Comparison of ENCODE assay signal across 1 cellular context in genomic region chr6:17311595-17312311, GRCh38.
TF ChIP-seq lines count a peak whose summit lies in the region.

No MANE protein-coding gene starts in this region.

TF ChIP-seq in HepG2, 621 proteins besides CTCF, POLR2A, EP300 and RAD21 (continued from another document and continues in another):
- TF ChIP-seq AKNA (CRISPR knock-in tag; IDR thresholded peaks at IDR 0.05; ENCODE audit: borderline replicate concordance): no peak
- TF ChIP-seq NFYB (CRISPR knock-in tag; IDR thresholded peaks at IDR 0.05): peak; percentile 51; the same call in 1 of the 2 replicates
- TF ChIP-seq, protein P1, sequence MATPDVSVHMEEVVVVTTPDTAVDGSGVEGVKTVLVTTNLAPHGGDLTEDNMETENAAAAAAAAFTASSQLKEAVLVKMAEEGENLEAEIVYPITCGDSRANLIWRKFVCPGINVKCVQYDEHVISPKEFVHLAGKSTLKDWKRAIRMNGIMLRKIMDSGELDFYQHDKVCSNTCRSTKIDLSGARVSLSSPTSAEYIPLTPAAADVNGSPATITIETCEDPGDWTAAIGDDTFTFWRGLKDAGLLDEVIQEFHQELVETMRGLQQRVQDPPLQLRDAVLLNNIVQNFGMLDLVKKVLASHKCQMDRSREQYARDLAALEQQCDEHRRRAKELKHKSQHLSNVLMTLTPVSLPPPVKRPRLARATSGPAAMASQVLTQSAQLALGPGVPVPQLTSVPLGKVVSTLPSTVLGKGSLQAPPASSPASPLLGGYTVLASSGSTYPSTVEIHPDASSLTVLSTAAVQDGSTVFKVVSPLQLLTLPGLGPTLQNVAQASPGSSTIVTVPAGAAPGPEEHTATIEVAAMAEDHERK (CRISPR knock-in tag; IDR thresholded peaks at IDR 0.05; ENCODE audit: low read depth): no peak
- peak; percentile 94; the same call in 1 of the 2 replicates for TF ChIP-seq ZNF274 (CRISPR knock-in tag; IDR thresholded peaks at IDR 0.05)
- peak; percentile 71; the same call in 1 of the 2 replicates for TF ChIP-seq KLF11 (CRISPR knock-in tag; IDR thresholded peaks at IDR 0.05)
- peak; percentile 86; the same call in 1 of the 2 replicates for TF ChIP-seq LBX2 (CRISPR knock-in tag; IDR thresholded peaks at IDR 0.05; ENCODE audit: borderline replicate concordance)
- no peak for TF ChIP-seq DDIT3 (CRISPR knock-in tag; IDR thresholded peaks at IDR 0.05)
- peak; percentile 90; the same call in 1 of the 2 replicates for TF ChIP-seq ZNF780A (CRISPR knock-in tag; IDR thresholded peaks at IDR 0.05)
- peak; percentile 89 for TF ChIP-seq FOXC1 (CRISPR knock-in tag; IDR thresholded peaks at IDR 0.05; ENCODE audit: borderline replicate concordance)
- 0 out of 2 replicates have a peak, but pooled peaks have one; percentile 64 for TF ChIP-seq HNRNPUL1 (IDR thresholded peaks at IDR 0.05; ENCODE audit: low read depth, low read length)
- TF ChIP-seq TCF7 (IDR thresholded peaks at IDR 0.05; ENCODE audit: low read depth): peak; percentile 81
- TF ChIP-seq ZFX (CRISPR knock-in tag; IDR thresholded peaks at IDR 0.05; ENCODE audit: low read depth): peak; percentile 88
- peak; percentile 88 for TF ChIP-seq YEATS4 (CRISPR knock-in tag; IDR thresholded peaks at IDR 0.05; ENCODE audit: borderline replicate concordance)
- peak; percentile 70; the same call in 1 of the 2 replicates for TF ChIP-seq TAF1 (CRISPR knock-in tag; IDR thresholded peaks at IDR 0.05)
- TF ChIP-seq ZNF510 (CRISPR knock-in tag; IDR thresholded peaks at IDR 0.05; ENCODE audit: low read depth): 0 out of 2 replicates have a peak, but pooled peaks have one; percentile 87
- TF ChIP-seq, protein P2, sequence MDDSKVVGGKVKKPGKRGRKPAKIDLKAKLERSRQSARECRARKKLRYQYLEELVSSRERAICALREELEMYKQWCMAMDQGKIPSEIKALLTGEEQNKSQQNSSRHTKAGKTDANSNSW (CRISPR knock-in tag; IDR thresholded peaks at IDR 0.05; ENCODE audit: borderline replicate concordance): 0 out of 2 replicates have a peak, but pooled peaks have one; percentile 49
- TF ChIP-seq ZNF615 (CRISPR knock-in tag; IDR thresholded peaks at IDR 0.05; ENCODE audit: borderline replicate concordance): peak; percentile 69; the same call in 1 of the 2 replicates
- TF ChIP-seq NFE2 (CRISPR knock-in tag; IDR thresholded peaks at IDR 0.05): peak; percentile 98
- TF ChIP-seq NPAS2 (CRISPR knock-in tag; IDR thresholded peaks at IDR 0.05; ENCODE audit: borderline replicate concordance): no peak
- TF ChIP-seq ARNTL (CRISPR knock-in tag; IDR thresholded peaks at IDR 0.05): peak; percentile 93
- TF ChIP-seq, protein P3, sequence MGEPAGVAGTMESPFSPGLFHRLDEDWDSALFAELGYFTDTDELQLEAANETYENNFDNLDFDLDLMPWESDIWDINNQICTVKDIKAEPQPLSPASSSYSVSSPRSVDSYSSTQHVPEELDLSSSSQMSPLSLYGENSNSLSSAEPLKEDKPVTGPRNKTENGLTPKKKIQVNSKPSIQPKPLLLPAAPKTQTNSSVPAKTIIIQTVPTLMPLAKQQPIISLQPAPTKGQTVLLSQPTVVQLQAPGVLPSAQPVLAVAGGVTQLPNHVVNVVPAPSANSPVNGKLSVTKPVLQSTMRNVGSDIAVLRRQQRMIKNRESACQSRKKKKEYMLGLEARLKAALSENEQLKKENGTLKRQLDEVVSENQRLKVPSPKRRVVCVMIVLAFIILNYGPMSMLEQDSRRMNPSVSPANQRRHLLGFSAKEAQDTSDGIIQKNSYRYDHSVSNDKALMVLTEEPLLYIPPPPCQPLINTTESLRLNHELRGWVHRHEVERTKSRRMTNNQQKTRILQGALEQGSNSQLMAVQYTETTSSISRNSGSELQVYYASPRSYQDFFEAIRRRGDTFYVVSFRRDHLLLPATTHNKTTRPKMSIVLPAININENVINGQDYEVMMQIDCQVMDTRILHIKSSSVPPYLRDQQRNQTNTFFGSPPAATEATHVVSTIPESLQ (CRISPR knock-in tag; conservative IDR thresholded peaks at IDR 0.05): no peak
- TF ChIP-seq MTA1 (CRISPR knock-in tag; IDR thresholded peaks at IDR 0.05; ENCODE audit: borderline replicate concordance): peak; percentile 91
- TF ChIP-seq ZBTB49 (CRISPR knock-in tag; IDR thresholded peaks at IDR 0.05; ENCODE audit: borderline replicate concordance): no peak
- TF ChIP-seq SP4 (CRISPR knock-in tag; IDR thresholded peaks at IDR 0.05): no peak
- peak; percentile 83; the same call in 1 of the 2 replicates for TF ChIP-seq ARHGAP35 (CRISPR knock-in tag; IDR thresholded peaks at IDR 0.05; ENCODE audit: borderline replicate concordance)
- TF ChIP-seq ZNF253 (CRISPR knock-in tag; IDR thresholded peaks at IDR 0.05; ENCODE audit: borderline replicate concordance): peak; percentile 97; the same call in 1 of the 2 replicates
- peak; percentile 66; the same call in 1 of the 2 replicates for TF ChIP-seq THAP7 (CRISPR knock-in tag; IDR thresholded peaks at IDR 0.05)
- TF ChIP-seq ZFAT (CRISPR knock-in tag; conservative IDR thresholded peaks at IDR 0.05): no peak
- peak; percentile 60; the same call in 1 of the 2 replicates for TF ChIP-seq SAFB2 (CRISPR knock-in tag; IDR thresholded peaks at IDR 0.05; ENCODE audit: borderline replicate concordance, low read depth)
- peak; percentile 98 for TF ChIP-seq MED1 (CRISPR knock-in tag; IDR thresholded peaks at IDR 0.05)
- TF ChIP-seq MAF1 (CRISPR knock-in tag; IDR thresholded peaks at IDR 0.05; ENCODE audit: borderline replicate concordance): no peak
- 0 out of 2 replicates have a peak, but pooled peaks have one; percentile 48 for TF ChIP-seq BRF2 (CRISPR knock-in tag; IDR thresholded peaks at IDR 0.05)
- TF ChIP-seq ZNF468 (CRISPR knock-in tag; IDR thresholded peaks at IDR 0.05): no peak
- no peak for TF ChIP-seq ZNF616 (CRISPR knock-in tag; IDR thresholded peaks at IDR 0.05; ENCODE audit: low read depth)
- TF ChIP-seq NFKBIZ (CRISPR knock-in tag; IDR thresholded peaks at IDR 0.05): peak; percentile 99
- no peak for TF ChIP-seq ZSCAN5A (CRISPR knock-in tag; IDR thresholded peaks at IDR 0.05; ENCODE audit: borderline replicate concordance)
- TF ChIP-seq ZNF260 (CRISPR knock-in tag; IDR thresholded peaks at IDR 0.05; ENCODE audit: borderline replicate concordance, low read depth): no peak
- TF ChIP-seq, protein P4, sequence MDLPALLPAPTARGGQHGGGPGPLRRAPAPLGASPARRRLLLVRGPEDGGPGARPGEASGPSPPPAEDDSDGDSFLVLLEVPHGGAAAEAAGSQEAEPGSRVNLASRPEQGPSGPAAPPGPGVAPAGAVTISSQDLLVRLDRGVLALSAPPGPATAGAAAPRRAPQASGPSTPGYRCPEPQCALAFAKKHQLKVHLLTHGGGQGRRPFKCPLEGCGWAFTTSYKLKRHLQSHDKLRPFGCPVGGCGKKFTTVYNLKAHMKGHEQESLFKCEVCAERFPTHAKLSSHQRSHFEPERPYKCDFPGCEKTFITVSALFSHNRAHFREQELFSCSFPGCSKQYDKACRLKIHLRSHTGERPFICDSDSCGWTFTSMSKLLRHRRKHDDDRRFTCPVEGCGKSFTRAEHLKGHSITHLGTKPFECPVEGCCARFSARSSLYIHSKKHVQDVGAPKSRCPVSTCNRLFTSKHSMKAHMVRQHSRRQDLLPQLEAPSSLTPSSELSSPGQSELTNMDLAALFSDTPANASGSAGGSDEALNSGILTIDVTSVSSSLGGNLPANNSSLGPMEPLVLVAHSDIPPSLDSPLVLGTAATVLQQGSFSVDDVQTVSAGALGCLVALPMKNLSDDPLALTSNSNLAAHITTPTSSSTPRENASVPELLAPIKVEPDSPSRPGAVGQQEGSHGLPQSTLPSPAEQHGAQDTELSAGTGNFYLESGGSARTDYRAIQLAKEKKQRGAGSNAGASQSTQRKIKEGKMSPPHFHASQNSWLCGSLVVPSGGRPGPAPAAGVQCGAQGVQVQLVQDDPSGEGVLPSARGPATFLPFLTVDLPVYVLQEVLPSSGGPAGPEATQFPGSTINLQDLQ (CRISPR knock-in tag; IDR thresholded peaks at IDR 0.05): peak; percentile 42; the same call in 1 of the 2 replicates
- TF ChIP-seq, protein P5, sequence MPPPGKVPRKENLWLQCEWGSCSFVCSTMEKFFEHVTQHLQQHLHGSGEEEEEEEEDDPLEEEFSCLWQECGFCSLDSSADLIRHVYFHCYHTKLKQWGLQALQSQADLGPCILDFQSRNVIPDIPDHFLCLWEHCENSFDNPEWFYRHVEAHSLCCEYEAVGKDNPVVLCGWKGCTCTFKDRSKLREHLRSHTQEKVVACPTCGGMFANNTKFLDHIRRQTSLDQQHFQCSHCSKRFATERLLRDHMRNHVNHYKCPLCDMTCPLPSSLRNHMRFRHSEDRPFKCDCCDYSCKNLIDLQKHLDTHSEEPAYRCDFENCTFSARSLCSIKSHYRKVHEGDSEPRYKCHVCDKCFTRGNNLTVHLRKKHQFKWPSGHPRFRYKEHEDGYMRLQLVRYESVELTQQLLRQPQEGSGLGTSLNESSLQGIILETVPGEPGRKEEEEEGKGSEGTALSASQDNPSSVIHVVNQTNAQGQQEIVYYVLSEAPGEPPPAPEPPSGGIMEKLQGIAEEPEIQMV (CRISPR knock-in tag; IDR thresholded peaks at IDR 0.05; ENCODE audit: low read depth): peak; percentile 87
- peak; percentile 94 for TF ChIP-seq SAP130 (CRISPR knock-in tag; IDR thresholded peaks at IDR 0.05; ENCODE audit: low read depth)
